ENCODE assay signal across 10 cellular contexts in genomic region chr11:19079643-19080440, GRCh38. TPM values are rescaled to one million over a fixed set of nuclear protein-coding genes. Genes with fewer than 3 reads are reported as not detected.
A peak's percentile ranks its signal among the peaks of the same experiment; 100 is the strongest.
DNase-seq lines count a peak whose midpoint lies in the region; FAIRE-seq and TF ChIP-seq lines count a peak whose summit lies in the region.
"Had no signal": no experiment of that assay in that cellular context is flagged by ENCODE, and none has a peak within 500 bp of the region (broad histone marks: within the 10 kb centered on the region; RNA-seq: fewer than 3 reads in every experiment).

No MANE protein-coding gene starts in this region.

- TF ChIP-seq POLR2A in adrenal gland (IDR thresholded peaks at IDR 0.05), result no peak

- DNase-seq in H4 (ENCODE audit: low spot score), result peak; percentile 62
- peak; percentile 62 to 89 (median 81) for DNase-seq in adrenal gland
- DNase-seq in globus pallidus (ENCODE audit: low spot score), result peak; percentile 30
- no peak for DNase-seq in COR-L47 (lab: John Stamatoyannopoulos, UW)
- DNase-seq in small intestine, result no peak
- no peak for DNase-seq in NCI-H146 treated with DMSO at 0.1 percent for 48 hours (lab: John Stamatoyannopoulos, UW; ENCODE audit: unreplicated experiment)
- no peak for DNase-seq in foreskin melanocyte
- DNase-seq: activated naive CD4-positive, alpha-beta T cell; NCI-H1694 had no signal

- intact Hi-C loops in adrenal gland (cut with DNase I), result loop anchor here (10.0 kb wide), 3 partner anchors 165 to 665 kb away; partner anchors contain the start of gene E2F8 (in 1 of the 2)

- H3K27ac ChIP-seq in adrenal gland (peak overlapping the region in 4 of 5 donors; percentile 28 to 75 (median 45)), small intestine (ENCODE audit: low read depth in 1 of 2, low read length in 1 of 2) (no peak overlapping the region)

- H3K36me3 ChIP-seq in adrenal gland (replicated peaks in 1 of 2) (no peaks in the 10 kb centered on the region), skeletal muscle satellite cell (ENCODE audit: insufficient read depth, low read length) (no peaks in the 10 kb centered on the region), small intestine (ENCODE audit: control insufficient read depth in 2 of 2, insufficient read depth in 2 of 2, low read length in 2 of 2) (no peaks in the 10 kb centered on the region)

- no peak overlapping the region for H3K4me3 ChIP-seq in adrenal gland
- no peak overlapping the region for H3K4me3 ChIP-seq in skeletal muscle satellite cell (ENCODE audit: low read length)
- no peak overlapping the region for H3K4me3 ChIP-seq in small intestine (ENCODE audit: low read depth in 1 of 2, low read length in 2 of 2)

- H3K4me2 ChIP-seq in skeletal muscle satellite cell (ENCODE audit: low read length), result no peak overlapping the region

- WGBS in adrenal gland, 4 donors, result 35 to 38% (median 37%) methylated on average over 6 of the region's 6 CpGs
- WGBS in small intestine, 3 donors, result 43 to 44% (median 44%) methylated on average over 6 of the region's 6 CpGs

- H3K4me1 ChIP-seq in adrenal gland (replicated peaks in 1 of 2) (peaks cover 0 to 22% of the 10 kb centered on the region in 2 donors), skeletal muscle satellite cell (ENCODE audit: control insufficient read depth, insufficient read depth, low read length) (peaks cover 37% of the 10 kb centered on the region), small intestine (ENCODE audit: control insufficient read depth in 2 of 2, insufficient read depth in 1 of 2, low read depth in 1 of 2, low read length in 1 of 2) (no peaks in the 10 kb centered on the region)

- no peak for FAIRE-seq in small intestine (lab: Jason Lieb, UNC)

- H3K9me3 ChIP-seq in adrenal gland (replicated peaks in 1 of 3) (no peaks in the 10 kb centered on the region), skeletal muscle satellite cell (replicated peaks; ENCODE audit: low read length) (no peaks in the 10 kb centered on the region), small intestine (ENCODE audit: control insufficient read depth, low read depth) (no peaks in the 10 kb centered on the region)

- H3K9ac ChIP-seq in skeletal muscle satellite cell (ENCODE audit: low read depth, low read length), result peak overlapping the region; percentile 44

- H3K27me3 ChIP-seq in adrenal gland (no peaks in the 10 kb centered on the region), skeletal muscle satellite cell (ENCODE audit: control insufficient read depth, insufficient read depth, low read length) (peaks cover 14% of the 10 kb centered on the region), small intestine (ENCODE audit: control insufficient read depth in 2 of 2, insufficient read depth in 2 of 2, low read length in 2 of 2) (no peaks in the 10 kb centered on the region)

- no peak for TF ChIP-seq CTCF in adrenal gland (IDR thresholded peaks at IDR 0.05)

RNA-seq across cellular contexts. Expression of gene MRGPRX2, which starts 19.3 kb away (rescaled TPM):
- total RNA-seq in H4 (2014; rRNA removed; shearing (Covaris generic)), result not detected in 2 replicates
- total RNA-seq in adrenal gland, result not detected
- polyA plus RNA-seq in adrenal gland (not detected), small intestine (under 1 TPM in 1 of 3 donors, not detected in 2; 0.01 TPM)
- total RNA-seq in skeletal muscle satellite cell (2012; rRNA removed), result not detected in 2 replicates

RNA-seq across cellular contexts. Expression of gene ZDHHC13, which starts 37.1 kb away (rescaled TPM):
- total RNA-seq in H4 (2014; rRNA removed; shearing (Covaris generic)), result 44.9 and 45.6 TPM in 2 replicates
- 10 to 100 TPM in 2 of 8 donors, 1 to 10 TPM in 6; 6.5 to 13.2 (median 7.6) TPM for total RNA-seq in adrenal gland
- polyA plus RNA-seq in adrenal gland (10 to 100 TPM in 1 of 3 donors, 1 to 10 TPM in 2; 8.9 to 10.9 (median 9.0) TPM), small intestine (10 to 100 TPM in 2 of 3 donors, 1 to 10 TPM in 1; 5.7 to 16.9 (median 12.1) TPM)
- 6.8 and 8.5 TPM in 2 replicates for total RNA-seq in skeletal muscle satellite cell (2012; rRNA removed)

Comparison
In these comparisons a context has a peak if more than half of its experiments do, and no peak if none do; other contexts are left out.
1. DNase-seq: peak in H4 (single experiment), adrenal gland (7 of 7) and globus pallidus (single experiment); none in COR-L47 (single experiment), small intestine (single experiment), NCI-H146 treated with DMSO at 0.1 percent for 48 hours (single experiment) and foreskin melanocyte (single experiment).
2. H3K27ac ChIP-seq: peak in adrenal gland (4 of 5); none in small intestine (0 of 2).